17 cellular contexts compared by ENCODE assay signal in the genomic region with DNA sequence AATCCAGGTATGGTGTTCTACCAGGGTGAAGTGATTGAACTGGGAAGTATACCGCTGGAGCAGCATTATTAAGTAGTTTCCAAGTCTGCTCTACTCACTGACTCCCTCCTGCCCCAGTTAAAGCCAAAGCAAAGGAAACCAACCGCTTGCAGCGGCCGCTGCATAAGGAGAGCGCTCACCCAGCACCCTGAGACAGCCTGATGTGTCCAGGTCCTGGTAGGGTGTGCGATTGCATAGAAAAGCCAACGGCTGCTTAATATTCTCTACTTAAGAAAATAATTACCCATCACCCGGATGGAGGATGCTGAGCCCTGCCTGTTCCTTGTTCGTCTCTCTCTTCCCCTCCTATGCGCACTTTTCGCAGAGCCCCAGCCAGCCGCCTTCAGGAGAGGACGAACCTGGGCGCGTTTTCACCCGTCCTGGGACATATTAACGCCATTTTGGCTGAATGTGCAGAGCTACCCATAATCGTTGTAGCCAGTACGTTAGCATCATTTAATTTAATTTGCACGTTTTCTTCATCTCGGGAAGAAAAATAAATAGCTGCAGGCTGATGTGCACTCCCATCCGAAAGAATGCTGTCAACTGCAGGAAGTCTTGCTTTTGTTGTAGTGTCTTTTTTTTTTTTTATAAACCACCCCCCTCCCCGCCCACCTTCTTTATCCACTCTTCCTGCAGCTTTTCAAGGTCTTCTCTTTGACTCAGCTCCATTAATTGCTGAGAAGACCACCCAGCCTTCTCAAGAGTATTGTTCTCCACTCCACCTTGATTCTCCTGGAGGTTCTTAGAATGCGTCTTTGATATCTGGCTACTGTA.
DNase-seq lines count a peak whose midpoint lies in the region; ATAC-seq and TF ChIP-seq lines count a peak whose summit lies in the region.
"Had no signal": no experiment of that assay in that cellular context is flagged by ENCODE, and none has a peak within 500 bp of the region (broad histone marks: within the 10 kb centered on the region; RNA-seq: fewer than 3 reads in every experiment).

No MANE protein-coding gene starts in this region.

- POLR2A ChIA-PET in naive thymus-derived CD4-positive, alpha-beta T cell (lab: Charles Lee) = no interaction called here

- no peaks in the 10 kb centered on the region for H3K9me3 Mint-ChIP-seq in chondrocyte (ENCODE audit: low read depth)
- H3K9me3 Mint-ChIP-seq in naive thymus-derived CD4-positive, alpha-beta T cell = no peaks in the 10 kb centered on the region
- H3K9me3 Mint-ChIP-seq: activated T-helper 1 cell treated with anti-CD3 and anti-CD28 coated beads, Interleukin-12 subunit alpha, Interleukin-12 subunit beta, Interleukin-2, Interleukin-4 antibody, amounts not matched to agents 30 ng/mL and 10 ng/mL and 1 ng/mL, durations not matched to agents 14 hours and 24 hours and 36 hours had no signal

- H3K9me3 ChIP-seq in HUES48 (ENCODE audit: control insufficient read depth, insufficient read depth, low read length) = no peaks in the 10 kb centered on the region
- no peaks in the 10 kb centered on the region for H3K9me3 ChIP-seq in naive thymus-derived CD4-positive, alpha-beta T cell (ENCODE audit: control insufficient read depth in 2 of 3, low read length in 3 of 3)

- intact Hi-C loops in naive thymus-derived CD4-positive, alpha-beta T cell (cut with micrococcal nuclease) = no loop called here

- TF ChIP-seq CTCF in chondrocyte (IDR thresholded peaks at IDR 0.05) = no peak

- H3K36me3 ChIP-seq in HUES48 (ENCODE audit: control insufficient read depth, insufficient read depth, low read length) = no peaks in the 10 kb centered on the region
- no peaks in the 10 kb centered on the region for H3K36me3 ChIP-seq in naive thymus-derived CD4-positive, alpha-beta T cell (ENCODE audit: control insufficient read depth in 2 of 3, insufficient read depth in 3 of 3, low read length in 3 of 3)
- H3K36me3 ChIP-seq: brain microvascular endothelial cell had no signal

- H3K27ac Mint-ChIP-seq in chondrocyte (ENCODE audit: unreplicated experiment) = no peak overlapping the region
- no peak overlapping the region for H3K27ac Mint-ChIP-seq in naive thymus-derived CD4-positive, alpha-beta T cell
- H3K27ac Mint-ChIP-seq: activated T-helper 1 cell treated with anti-CD3 and anti-CD28 coated beads, Interleukin-12 subunit alpha, Interleukin-12 subunit beta, Interleukin-2, Interleukin-4 antibody, amounts not matched to agents 30 ng/mL and 10 ng/mL and 1 ng/mL, durations not matched to agents 14 hours and 24 hours and 36 hours; CD4-positive, CD25-positive, alpha-beta regulatory T cell had no signal

- H3K4me1 Mint-ChIP-seq in chondrocyte (ENCODE audit: low read depth) = no peaks in the 10 kb centered on the region
- H3K4me1 Mint-ChIP-seq in naive thymus-derived CD4-positive, alpha-beta T cell = peaks cover 0 to 18% (median 8%) of the 10 kb centered on the region in 7 donors

- CTCF ChIA-PET in naive thymus-derived CD4-positive, alpha-beta T cell (lab: Charles Lee) = no interaction called here

- no peak for ATAC-seq in naive thymus-derived CD4-positive, alpha-beta T cell
- no peak for ATAC-seq in GM18867 (IDR thresholded peaks at IDR 0.05; ENCODE audit: unreplicated experiment)
- no peak for ATAC-seq in GM21619 (IDR thresholded peaks at IDR 0.05; ENCODE audit: unreplicated experiment)
- ATAC-seq in HG02759 (IDR thresholded peaks at IDR 0.05; ENCODE audit: unreplicated experiment) = no peak
- ATAC-seq: left cardiac atrium, SK-N-SH treated with all-trans-retinoic acid at 6 μM for 48 hours had no signal

- peaks cover 66% of the 10 kb centered on the region for H3K27me3 ChIP-seq in HUES48 (ENCODE audit: control insufficient read depth, insufficient read depth, low read length)
- H3K27me3 ChIP-seq in naive thymus-derived CD4-positive, alpha-beta T cell (ENCODE audit: control insufficient read depth in 2 of 2, insufficient read depth in 2 of 2, low read length in 2 of 2) = no peaks in the 10 kb centered on the region
- H3K27me3 ChIP-seq: brain microvascular endothelial cell had no signal

- H3K27me3 Mint-ChIP-seq in chondrocyte (ENCODE audit: low read depth) = peaks cover 70% of the 10 kb centered on the region
- H3K27me3 Mint-ChIP-seq in naive thymus-derived CD4-positive, alpha-beta T cell = peaks cover 55 to 91% (median 64%) of the 10 kb centered on the region in 5 donors

- no peaks in the 10 kb centered on the region for H3K36me3 Mint-ChIP-seq in chondrocyte (ENCODE audit: low read depth)
- no peaks in the 10 kb centered on the region for H3K36me3 Mint-ChIP-seq in naive thymus-derived CD4-positive, alpha-beta T cell
- H3K36me3 Mint-ChIP-seq: CD4-positive, CD25-positive, alpha-beta regulatory T cell had no signal

- H3K27ac ChIP-seq in HUES48 (ENCODE audit: low read depth, low read length) = peak overlapping the region; percentile 14
- H3K27ac ChIP-seq in naive thymus-derived CD4-positive, alpha-beta T cell (ENCODE audit: low read depth, low read length) = no peak overlapping the region
- H3K27ac ChIP-seq: brain microvascular endothelial cell, coronary artery had no signal

- H3K4me1 ChIP-seq in HUES48 (ENCODE audit: control insufficient read depth, insufficient read depth, low read length) = peaks cover 75% of the 10 kb centered on the region
- H3K4me1 ChIP-seq in naive thymus-derived CD4-positive, alpha-beta T cell (ENCODE audit: control insufficient read depth in 2 of 2, insufficient read depth in 2 of 2, low read length in 2 of 2) = no peaks in the 10 kb centered on the region

- no peak overlapping the region for H3K4me3 Mint-ChIP-seq in chondrocyte (ENCODE audit: unreplicated experiment)
- H3K4me3 Mint-ChIP-seq in naive thymus-derived CD4-positive, alpha-beta T cell = peak overlapping the region in 9 of 10 donors; percentile 22 to 51 (median 42)
- H3K4me3 Mint-ChIP-seq: activated T-helper 1 cell treated with anti-CD3 and anti-CD28 coated beads, Interleukin-12 subunit alpha, Interleukin-12 subunit beta, Interleukin-2, Interleukin-4 antibody, amounts not matched to agents 30 ng/mL and 10 ng/mL and 1 ng/mL, durations not matched to agents 14 hours and 24 hours and 36 hours; CD4-positive, CD25-positive, alpha-beta regulatory T cell had no signal

- peak overlapping the region; percentile 54 for H3K4me3 ChIP-seq in HUES48 (ENCODE audit: low read depth, low read length)
- no peak overlapping the region for H3K4me3 ChIP-seq in naive thymus-derived CD4-positive, alpha-beta T cell (ENCODE audit: low read length)
- H3K4me3 ChIP-seq: coronary artery had no signal

- H3K9ac ChIP-seq in HUES48 (ENCODE audit: low read depth, low read length) = no peak overlapping the region

- DNase-seq in COLO668 (lab: John Stamatoyannopoulos, UW; ENCODE audit: unreplicated experiment) = peak; percentile 45
- peak; percentile 47 for DNase-seq in chondrocyte (ENCODE audit: low spot score)
- no peak for DNase-seq in naive thymus-derived CD4-positive, alpha-beta T cell
- DNase-seq: activated CD4-positive, CD25-positive, alpha-beta regulatory T cell treated with anti-CD3 and anti-CD28 coated beads, Interleukin-2, amount 50 U/mL, for 72 hours; brain microvascular endothelial cell; CD4-positive, CD25-positive, alpha-beta regulatory T cell; hippocampal formation; left cardiac atrium; nucleus accumbens; T-helper 9 cell had no signal

Comparison
In these comparisons a context has a peak if more than half of its experiments do, and no peak if none do; other contexts are left out.
1. DNase-seq: peak in COLO668 (single experiment) and chondrocyte (single experiment); none in naive thymus-derived CD4-positive, alpha-beta T cell (0 of 9).